23 cellular contexts compared by ENCODE assay signal in genomic region chr5:34511063-34511462, GRCh38.
DNase-seq lines count a peak whose midpoint lies in the region; ATAC-seq and TF ChIP-seq lines count a peak whose summit lies in the region.
"Had no signal": no experiment of that assay in that cellular context is flagged by ENCODE, and none has a peak within 500 bp of the region (broad histone marks: within the 10 kb centered on the region; RNA-seq: fewer than 3 reads in every experiment).

No MANE protein-coding gene starts in this region.

- H3K4me3 ChIP-seq in OCI-LY3 (ENCODE audit: low read length) (no peak overlapping the region), esophagus muscularis mucosa (no peak overlapping the region), upper lobe of left lung (no peak overlapping the region)
- H3K4me3 ChIP-seq: heart left ventricle, neural progenitor cell had no signal

- H3K27me3 ChIP-seq in OCI-LY3 (ENCODE audit: low read depth, low read length), result no peaks in the 10 kb centered on the region
- no peaks in the 10 kb centered on the region for H3K27me3 ChIP-seq in esophagus muscularis mucosa
- H3K27me3 ChIP-seq in upper lobe of left lung, result no peaks in the 10 kb centered on the region
- H3K27me3 ChIP-seq: heart left ventricle, neural progenitor cell had no signal

- DNase-seq in esophagus muscularis mucosa (ENCODE audit: extremely low spot score) (no peak), upper lobe of left lung (no peak), T-helper 2 cell (no peak)
- no peak for DNase-seq in central memory CD4-positive, alpha-beta T cell
- DNase-seq in activated CD4-positive, alpha-beta memory T cell treated with anti-CD3 and anti-CD28 coated beads, Interleukin-2, amount 10 ng/mL, durations not matched to agents 7 days and 5 days, result no peak
- DNase-seq: activated CD4-positive, CD25-positive, alpha-beta regulatory T cell treated with anti-CD3 and anti-CD28 coated beads, Interleukin-2, amount 50 U/mL, for 72 hours; activated gamma-delta T cell treated with Interleukin-2 at 50 U/mL for 16 hours; activated T-cell treated with anti-CD3 and anti-CD28 coated beads, Interleukin-2, amount 50 U/mL, for 1 hour; heart left ventricle; HFFc6; Kasumi-1; left ventricle myocardium superior; NCI-H1092; NCI-H1930; NCI-H226; NCI-H774; Right ventricle myocardium superior; stimulated activated CD4-positive, alpha-beta T cell treated with anti-CD3 and anti-CD28 coated beads, Interleukin-12 subunit alpha, Interleukin-12 subunit beta, amount 100 ng/mL, for 4 hours; stimulated activated naive CD8-positive, alpha-beta T cell treated with anti-CD3 and anti-CD28 coated beads, Interleukin-15, amount 100 ng/mL, for 72 hours; SW 1271 had no signal

- CTCF ChIA-PET in activated CD4-positive, alpha-beta memory T cell treated with anti-CD3 and anti-CD28 coated beads, Interleukin-2, amount 10 ng/mL, durations not matched to agents 7 days and 5 days (lab: Charles Lee), result interaction anchor here (1.0 kb wide), 1 partner anchor 13 kb away, joined by 5 read pairs; no protein-coding TSS in a partner anchor

- H3K9me3 Mint-ChIP-seq in nephron, result peaks cover 3% of the 10 kb centered on the region
- H3K9me3 Mint-ChIP-seq in activated CD4-positive, alpha-beta memory T cell treated with anti-CD3 and anti-CD28 coated beads, Interleukin-2, amount 10 ng/mL, durations not matched to agents 7 days and 5 days, result no peaks in the 10 kb centered on the region
- H3K9me3 Mint-ChIP-seq: HFFc6; neural progenitor cell; stimulated activated naive CD8-positive, alpha-beta T cell treated with anti-CD3 and anti-CD28 coated beads, Interleukin-15, amount 100 ng/mL, for 72 hours had no signal

- no peak for TF ChIP-seq POLR2A in esophagus muscularis mucosa (IDR thresholded peaks at IDR 0.05; ENCODE audit: low read depth)
- no peak for TF ChIP-seq POLR2A in upper lobe of left lung (IDR thresholded peaks at IDR 0.05)

- POLR2A ChIA-PET in activated CD4-positive, alpha-beta memory T cell treated with anti-CD3 and anti-CD28 coated beads, Interleukin-2, amount 10 ng/mL, durations not matched to agents 7 days and 5 days (lab: Charles Lee), result no interaction called here

- no peaks in the 10 kb centered on the region for H3K9me3 ChIP-seq in OCI-LY3 (ENCODE audit: insufficient read depth, low read length)
- no peaks in the 10 kb centered on the region for H3K9me3 ChIP-seq in esophagus muscularis mucosa
- H3K9me3 ChIP-seq in upper lobe of left lung, result no peaks in the 10 kb centered on the region
- H3K9me3 ChIP-seq: heart left ventricle had no signal

- no peak overlapping the region for H3K9ac ChIP-seq in OCI-LY3 (ENCODE audit: low read length)
- H3K9ac ChIP-seq: neural progenitor cell had no signal

- H3K27me3 Mint-ChIP-seq in nephron (ENCODE audit: low read depth), result no peaks in the 10 kb centered on the region
- H3K27me3 Mint-ChIP-seq in activated CD4-positive, alpha-beta memory T cell treated with anti-CD3 and anti-CD28 coated beads, Interleukin-2, amount 10 ng/mL, durations not matched to agents 7 days and 5 days, result peaks cover 4% of the 10 kb centered on the region

- intact Hi-C loops in esophagus muscularis mucosa (cut with DNase I), result no loop called here

- no peak overlapping the region for H3K4me2 ChIP-seq in OCI-LY3 (ENCODE audit: low read length)
- H3K4me2 ChIP-seq: neural progenitor cell had no signal

- peaks cover 36% of the 10 kb centered on the region for H3K4me1 Mint-ChIP-seq in nephron
- H3K4me1 Mint-ChIP-seq in activated CD4-positive, alpha-beta memory T cell treated with anti-CD3 and anti-CD28 coated beads, Interleukin-2, amount 10 ng/mL, durations not matched to agents 7 days and 5 days, result no peaks in the 10 kb centered on the region
- H3K4me1 Mint-ChIP-seq: stimulated activated naive CD8-positive, alpha-beta T cell treated with anti-CD3 and anti-CD28 coated beads, Interleukin-15, amount 100 ng/mL, for 72 hours had no signal

- TF ChIP-seq EP300 in esophagus muscularis mucosa (IDR thresholded peaks at IDR 0.05) (no peak), upper lobe of left lung (IDR thresholded peaks at IDR 0.05) (peak in 1 of 4 donors; percentile 34)

- no peak overlapping the region for H3K4me3 Mint-ChIP-seq in nephron
- H3K4me3 Mint-ChIP-seq in activated CD4-positive, alpha-beta memory T cell treated with anti-CD3 and anti-CD28 coated beads, Interleukin-2, amount 10 ng/mL, durations not matched to agents 7 days and 5 days, result no peak overlapping the region
- H3K4me3 Mint-ChIP-seq: HFFc6; neural progenitor cell; stimulated activated naive CD8-positive, alpha-beta T cell treated with anti-CD3 and anti-CD28 coated beads, Interleukin-15, amount 100 ng/mL, for 72 hours had no signal

- no peak for ATAC-seq in upper lobe of left lung (ENCODE audit: low FRiP score in 2 of 2)
- ATAC-seq: stimulated activated naive CD8-positive, alpha-beta T cell treated with anti-CD3 and anti-CD28 coated beads, Interleukin-15, amount 100 ng/mL, for 72 hours had no signal

- H3K4me1 ChIP-seq in OCI-LY3 (ENCODE audit: low read length) (peaks cover 26% of the 10 kb centered on the region), esophagus muscularis mucosa (peaks cover 6 to 37% (median 29%) of the 10 kb centered on the region in 4 donors), upper lobe of left lung (peaks cover 0 to 21% (median 7%) of the 10 kb centered on the region in 4 donors)
- H3K4me1 ChIP-seq: neural progenitor cell had no signal

- 65% methylated on average over 4 of the region's 4 CpGs for WGBS in esophagus muscularis mucosa
- WGBS in upper lobe of left lung, 2 donors, result 41 to 46% methylated on average over 4 of the region's 4 CpGs

- H2AFZ ChIP-seq in OCI-LY3 (ENCODE audit: low read depth, low read length), result 0 out of 2 replicates have a peak overlapping the region, but pooled peaks have one; percentile 12

- no peaks in the 10 kb centered on the region for H3K36me3 Mint-ChIP-seq in nephron (ENCODE audit: low read depth)
- H3K36me3 Mint-ChIP-seq in activated CD4-positive, alpha-beta memory T cell treated with anti-CD3 and anti-CD28 coated beads, Interleukin-2, amount 10 ng/mL, durations not matched to agents 7 days and 5 days (ENCODE audit: low read depth), result no peaks in the 10 kb centered on the region
- H3K36me3 Mint-ChIP-seq: neural progenitor cell had no signal

- no peaks in the 10 kb centered on the region for H4K20me1 ChIP-seq in OCI-LY3 (ENCODE audit: insufficient read depth, low read length)

- TF ChIP-seq CTCF in OCI-LY3 (IDR thresholded peaks at IDR 0.05; ENCODE audit: low read depth, low read length) (no peak), esophagus muscularis mucosa (IDR thresholded peaks at IDR 0.05) (no peak), nephron (IDR thresholded peaks at IDR 0.05; ENCODE audit: unreplicated experiment in 3 of 3) (no peak), upper lobe of left lung (IDR thresholded peaks at IDR 0.05) (no peak)

- H3K27ac ChIP-seq in OCI-LY3 (ENCODE audit: low read length) (no peak overlapping the region), esophagus muscularis mucosa (replicated peaks in 1 of 4) (peak overlapping the region; percentile 72 to 77 (median 74)), upper lobe of left lung (peak overlapping the region in 3 of 4 donors; percentile 30 to 77 (median 37))
- H3K27ac ChIP-seq: neural progenitor cell had no signal

- H3K79me2 ChIP-seq in OCI-LY3 (ENCODE audit: low read length), result no peaks in the 10 kb centered on the region

- H3K27ac Mint-ChIP-seq in nephron, result peak overlapping the region; percentile 67 to 87 (median 84)
- H3K27ac Mint-ChIP-seq in activated CD4-positive, alpha-beta memory T cell treated with anti-CD3 and anti-CD28 coated beads, Interleukin-2, amount 10 ng/mL, durations not matched to agents 7 days and 5 days, result no peak overlapping the region
- H3K27ac Mint-ChIP-seq: HFFc6; neural progenitor cell; stimulated activated naive CD8-positive, alpha-beta T cell treated with anti-CD3 and anti-CD28 coated beads, Interleukin-15, amount 100 ng/mL, for 72 hours had no signal

- H3K36me3 ChIP-seq in OCI-LY3 (replicated peaks; ENCODE audit: low read depth, low read length) (no peaks in the 10 kb centered on the region), esophagus muscularis mucosa (no peaks in the 10 kb centered on the region), upper lobe of left lung (no peaks in the 10 kb centered on the region)
- H3K36me3 ChIP-seq: heart left ventricle, neural progenitor cell had no signal
